8 cellular contexts compared by ENCODE assay signal in genomic region chr14:59630281-59630963, GRCh38. TPM values are rescaled to one million over a fixed set of nuclear protein-coding genes. Genes with fewer than 3 reads are reported as not detected.
DNase-seq lines count a peak whose midpoint lies in the region; ATAC-seq, FAIRE-seq and TF ChIP-seq lines count a peak whose summit lies in the region.

No MANE protein-coding gene starts in this region.

- TF ChIP-seq EP300 in H1 (IDR thresholded peaks at IDR 0.05; ENCODE audit: borderline replicate concordance in 1 of 2, low read depth in 2 of 2, low read length in 2 of 2), result no peak

- H3K79me1 ChIP-seq in H1 (ENCODE audit: low read depth, low read length), result no peaks in the 10 kb centered on the region

- no peak overlapping the region for H2BK20ac ChIP-seq in H1 (ENCODE audit: low read length)

- H2AK5ac ChIP-seq in H1 (ENCODE audit: low read depth, low read length), result no peak overlapping the region

- H2BK15ac ChIP-seq in H1 (ENCODE audit: low read length), result no peak overlapping the region

- no peak overlapping the region for H3K23ac ChIP-seq in H1 (ENCODE audit: insufficient read length)

- 3% methylated on average over 47 of the region's 57 CpGs; no CpG with 5 or more reads in 1 of the 2 experiments for WGBS in H1 (ENCODE audit: extremely low coverage in 1 of 2, insufficient coverage in 1 of 2, insufficient read length in 1 of 2, insufficient replicate concordance in 2 of 2, low coverage in 1 of 2, low lambda C conversion rate in 2 of 2, missing lambda C conversion rate in 1 of 2), 2 experiments
- 1 to 12% (median 3%) methylated on average over 24 to 57 of the region's 57 CpGs for WGBS in spleen, 5 donors

- H4K5ac ChIP-seq in H1 (ENCODE audit: insufficient read length, low read depth, low read length), result no peak overlapping the region

- H3K4ac ChIP-seq in H1 (replicated peaks; ENCODE audit: insufficient read length, low read depth, low read length), result peak overlapping the region; percentile 85

- no peak for FAIRE-seq in H1 (lab: Jason Lieb, UNC)

- peak; percentile 11 for DNase-seq in GM13976 (ENCODE audit: low spot score)
- peak; percentile 21 for DNase-seq in NCI-H460 (ENCODE audit: extremely low read depth, low read depth)
- peak in 1 of 2 experiments; percentile 68 for DNase-seq in H1 (ENCODE audit: low read depth in 1 of 2, low spot score in 2 of 2)
- peak in 43 of 56 donors; percentile 4 to 76 (median 37) for DNase-seq in nucleus accumbens (lab: John Stamatoyannopoulos, UW)
- no peak for DNase-seq in HPDE6-E6E7 (ENCODE audit: extremely low spot score)
- DNase-seq in spleen, result no peak
- DNase-seq in activated naive CD4-positive, alpha-beta T cell treated with Interleukin-2 at 50 U/mL for 16 hours, result no peak

- H3K56ac ChIP-seq in H1 (replicated peaks; ENCODE audit: insufficient read length, low read depth, low read length), result no peak overlapping the region

- H3K27me3 ChIP-seq in H1 (replicated peaks in 1 of 4; ENCODE audit: control insufficient read depth in 3 of 4, extremely low read depth in 1 of 4, insufficient read depth in 3 of 4, low read length in 3 of 4) (peaks cover 2 to 11% (median 9%) of the 10 kb centered on the region in 4 experiments), spleen (replicated peaks in 1 of 7) (peaks cover 0 to 52% (median 12%) of the 10 kb centered on the region in 7 donors)

- H4K91ac ChIP-seq in H1 (replicated peaks; ENCODE audit: insufficient read length, low read length), result no peak overlapping the region

- TF ChIP-seq CTCF in GM13976 (IDR thresholded peaks at IDR 0.05; ENCODE audit: borderline replicate concordance, control extremely low read depth, extremely low read depth, insufficient read depth, missing control alignments), result no peak
- TF ChIP-seq CTCF in H1 (IDR thresholded peaks at IDR 0.05; ENCODE audit: control extremely low read depth in 1 of 3, insufficient read depth in 1 of 3, low read depth in 1 of 3, low read length in 3 of 3), result 0 out of 4 replicates have a peak, but pooled peaks of 1 of the 3 experiments have one; percentile 11
- no peak for TF ChIP-seq CTCF in spleen (IDR thresholded peaks at IDR 0.05 in 8 of 11, conservative IDR thresholded peaks at IDR 0.05 in 3 of 11)

- H3K79me2 ChIP-seq in H1 (ENCODE audit: control insufficient read depth in 1 of 2, insufficient read depth in 2 of 2, low read length in 2 of 2), result no peaks in the 10 kb centered on the region

- no peak overlapping the region for H3K14ac ChIP-seq in H1 (ENCODE audit: insufficient read length)

- no peaks in the 10 kb centered on the region for H4K20me1 ChIP-seq in H1 (replicated peaks in 1 of 2; ENCODE audit: control insufficient read depth in 1 of 2, insufficient read depth in 2 of 2, low read length in 2 of 2)

- no peak overlapping the region for H3K18ac ChIP-seq in H1 (ENCODE audit: extremely low read depth, low read length)

- peaks cover 0 to 2% (median 0%) of the 10 kb centered on the region in 4 experiments; a peak in 3 of 7 replicates for H3K4me1 ChIP-seq in H1 (replicated peaks in 1 of 4; ENCODE audit: control insufficient read depth in 3 of 4, insufficient read depth in 4 of 4, low read length in 3 of 4)
- H3K4me1 ChIP-seq in spleen, result peaks cover 0 to 23% (median 10%) of the 10 kb centered on the region in 6 donors

- peaks cover 6% of the 10 kb centered on the region; the same call in 1 of the 2 replicates for H3K23me2 ChIP-seq in H1 (ENCODE audit: low read depth, low read length)

- TF ChIP-seq RAD21 in H1 (IDR thresholded peaks at IDR 0.05 in 1 of 2, conservative IDR thresholded peaks at IDR 0.05 in 1 of 2; ENCODE audit: low read depth in 2 of 2, low read length in 2 of 2), result no peak; a peak in 1 of 4 replicates

- no peak overlapping the region for H2BK120ac ChIP-seq in H1 (replicated peaks; ENCODE audit: low read depth, low read length)

- no peaks in the 10 kb centered on the region for H3K9me3 ChIP-seq in H1 (ENCODE audit: insufficient read depth in 2 of 2, low read depth in 1 of 2, low read length in 1 of 2)
- no peaks in the 10 kb centered on the region for H3K9me3 ChIP-seq in spleen

- POLR2A ChIA-PET in H1 (lab: Charles Lee; ENCODE audit: partially characterized antibody), result no interaction called here

- H3K27ac ChIP-seq in H1 (ENCODE audit: low read depth, low read length) (no peak overlapping the region), spleen (no peak overlapping the region)

- H3K9ac ChIP-seq in H1 (replicated peaks in 1 of 4; ENCODE audit: extremely low read depth in 1 of 4, low read depth in 3 of 4, low read length in 3 of 4), result peak overlapping the region in 3 of 4 experiments; percentile 31 to 40 (median 35); a peak in 6 of 7 replicates

- H2AFZ ChIP-seq in H1 (ENCODE audit: low read length), result peak overlapping the region; percentile 92

- no peak for ATAC-seq in GM21381 (IDR thresholded peaks at IDR 0.05; ENCODE audit: unreplicated experiment)

- H2BK12ac ChIP-seq in H1 (ENCODE audit: low read depth, low read length), result no peak overlapping the region

- peak overlapping the region; percentile 84 for H4K8ac ChIP-seq in H1 (ENCODE audit: extremely low read depth, insufficient read depth, low read length)

- CTCF ChIA-PET in H1 (lab: Charles Lee; ENCODE audit: partially characterized antibody), result interaction anchor here (0.6 to 4.5 kb wide), 4 partner anchors 47 to 267 kb away, joined by 4 to 21 read pairs (median 4); partner anchors contain the start of gene CCDC175

- H3K36me3 ChIP-seq in H1 (ENCODE audit: control insufficient read depth in 2 of 4, insufficient read depth in 4 of 4, low read length in 3 of 4) (no peaks in the 10 kb centered on the region), spleen (no peaks in the 10 kb centered on the region)

- peak in 1 of 2 experiments; percentile 73; a peak in 2 of 3 replicates for TF ChIP-seq POLR2A in H1 (IDR thresholded peaks at IDR 0.05; ENCODE audit: control extremely low read depth in 1 of 2, low read depth in 2 of 2, low read length in 2 of 2)
- no peak for TF ChIP-seq POLR2A in spleen (IDR thresholded peaks at IDR 0.05)

- H2BK5ac ChIP-seq in H1 (ENCODE audit: low read depth, low read length), result no peak overlapping the region

- peak overlapping the region; percentile 34 to 74 (median 64) for H3K4me3 ChIP-seq in H1 (ENCODE audit: extremely low read depth in 1 of 4, insufficient read depth in 2 of 4, low read depth in 3 of 4, low read length in 4 of 4)
- H3K4me3 ChIP-seq in spleen, result peak overlapping the region in 4 of 8 donors; percentile 18 to 54 (median 30)

- H3K4me2 ChIP-seq in H1 (ENCODE audit: insufficient read depth in 1 of 2, low read depth in 2 of 2, low read length in 2 of 2), result peak overlapping the region; percentile 51 to 97

- in situ Hi-C loops in GM13976 (cut with MboI; ENCODE audit: low sequenced_read_pairs, unreplicated experiment), result loop anchor here (25.0 kb wide), 1 partner anchor 557 kb away; no protein-coding TSS in a partner anchor

- intact Hi-C loops in spleen (cut with DNase I; ENCODE audit: low total_unique reads), result no loop called here

TF ChIP-seq in H1, 55 proteins besides CTCF, POLR2A, EP300 and RAD21 (continues in another document):
- TF ChIP-seq CTBP2 (IDR thresholded peaks at IDR 0.05; ENCODE audit: borderline replicate concordance, insufficient read depth, insufficient read length, low read length) (peak; percentile 45), PHF8 (conservative IDR thresholded peaks at IDR 0.05; ENCODE audit: low read depth, low read length) (0 out of 2 replicates have a peak, but pooled peaks have one; percentile 27), TBP (IDR thresholded peaks at IDR 0.05; ENCODE audit: low read depth, low read length) (peak; percentile 52; the same call in 1 of the 2 replicates), MAX (IDR thresholded peaks at IDR 0.05) (peak; percentile 84), RBBP5 (IDR thresholded peaks at IDR 0.05; ENCODE audit: borderline replicate concordance, low read depth, low read length) (0 out of 2 replicates have a peak, but pooled peaks have one; percentile 42), GABPA (IDR thresholded peaks at IDR 0.05; ENCODE audit: borderline replicate concordance, insufficient read depth, low read length) (peak; percentile 57; the same call in 1 of the 2 replicates), YY1 (IDR thresholded peaks at IDR 0.05; ENCODE audit: low read depth, low read length) (peak; percentile 45; the same call in 1 of the 2 replicates), RNF2 (IDR thresholded peaks at IDR 0.05; ENCODE audit: borderline replicate concordance, low read depth, low read length, missing control alignments, poor library complexity, severe bottlenecking) (peak; percentile 40), HDAC2 (IDR thresholded peaks at IDR 0.05; ENCODE audit: borderline replicate concordance in 1 of 2, low read depth in 2 of 2, low read length in 2 of 2) (0 out of 4 replicates have a peak, but pooled peaks of 1 of the 2 experiments have one; percentile 23), KDM4A (IDR thresholded peaks at IDR 0.05; ENCODE audit: low read depth, low read length, severe bottlenecking) (peak; percentile 80), SP2 (IDR thresholded peaks at IDR 0.05; ENCODE audit: low read length) (no peak), TAF7 (optimal IDR thresholded peaks at IDR 0.05; ENCODE audit: borderline replicate concordance, low read depth, low read length) (peak; percentile 62), E2F6 (IDR thresholded peaks at IDR 0.05) (peak; percentile 80)

RNA-seq across cellular contexts. Expression of gene CCDC175, which starts 53.8 kb away (rescaled TPM):
- 0.12 TPM in 1 of 2 replicates, not detected in the other for total RNA-seq in NCI-H460 (2014; rRNA removed; shearing (Covaris generic))
- 0.11 TPM in 1 of 2 replicates, not detected in the other for polyA plus RNA-seq in NCI-H460 (2014; cell fraction: nucleus; rRNA removed)
- 0.19 TPM in 1 of 2 replicates, not detected in the other for total RNA-seq in H1 (2021; fragmentation: NEBNext Ultra II Directional; extraction: Animal tissue kit (Norgen Biotek cat#: 25700))
- not detected in 2 replicates for polyA plus RNA-seq in H1 (2011; rRNA removed)
- 0.04 TPM for polyA plus RNA-seq in H1 (2011; cell fraction: cytosol; rRNA removed)
- polyA plus RNA-seq in H1 (2011; cell fraction: nucleus; rRNA removed), result 0.06 TPM
- not detected in 4 replicates for polyA plus RNA-seq in H1 (2012, experiment 1 of 2)
- polyA plus RNA-seq in H1 (2012, experiment 2 of 2), result not detected
- 0.08 TPM for polyA plus RNA-seq in H1 (2013, experiment 1 of 2)
- polyA plus RNA-seq in H1 (2013, experiment 2 of 2), result 0.22 TPM
- not detected in 2 replicates for polyA minus RNA-seq in H1 (2011; rRNA and poly(A)+ RNA removed)
- polyA minus RNA-seq in H1 (2011; cell fraction: cytosol; rRNA and poly(A)+ RNA removed), result not detected
- not detected for polyA minus RNA-seq in H1 (2011; cell fraction: nucleus; rRNA and poly(A)+ RNA removed)
- 1 to 10 TPM in 1 of 7 donors, under 1 TPM in 4, not detected in 2; 0.34 to 1.9 (median 0.43) TPM for total RNA-seq in spleen
- not detected for polyA plus RNA-seq in spleen

Comparison
In these comparisons a context has a peak if more than half of its experiments do, and no peak if none do; other contexts are left out.
1. DNase-seq: peak in GM13976 (single experiment), NCI-H460 (single experiment) and nucleus accumbens (43 of 56); none in HPDE6-E6E7 (single experiment), spleen (single experiment) and activated naive CD4-positive, alpha-beta T cell treated with Interleukin-2 at 50 U/mL for 16 hours (single experiment).